18 cellular contexts compared by ENCODE assay signal in genomic region chr9:135946392-135946994, GRCh38. TPM values are rescaled to one million over a fixed set of nuclear protein-coding genes. Genes with fewer than 3 reads are reported as not detected.
DNase-seq lines count a peak whose midpoint lies in the region; ATAC-seq, FAIRE-seq and TF ChIP-seq lines count a peak whose summit lies in the region.
"Had no signal": no experiment of that assay in that cellular context is flagged by ENCODE, and none has a peak within 500 bp of the region (broad histone marks: within the 10 kb centered on the region; RNA-seq: fewer than 3 reads in every experiment).

No MANE protein-coding gene starts in this region.

- H3K14ac ChIP-seq in trophoblast cell (ENCODE audit: low read length): peak overlapping the region; percentile 50

- peaks cover 0 to 3% (median 0%) of the 10 kb centered on the region in 4 donors for H3K4me1 Mint-ChIP-seq in CD4-positive, alpha-beta memory T cell

- no peak overlapping the region for H2AFZ ChIP-seq in K562 (ENCODE audit: low read depth, low read length)
- H2AFZ ChIP-seq in trophoblast cell (ENCODE audit: insufficient read depth, low read length, poor library complexity): no peak overlapping the region

- H3K18ac ChIP-seq in trophoblast cell (ENCODE audit: low read length): peak overlapping the region; percentile 4

- 96% methylated on average over 14 of the region's 14 CpGs for whole genome bisulfite sequencing in K562 (ENCODE audit: insufficient coverage, low coverage, missing lambda C conversion rate)
- no CpG with 5 or more reads among the region's 14 CpGs for WGBS in trophoblast cell (ENCODE audit: extremely low coverage, insufficient coverage, insufficient read length)

- H3K79me2 ChIP-seq in K562 (ENCODE audit: control insufficient read depth, insufficient read depth, low read length) (peaks cover 100% of the 10 kb centered on the region), trophoblast cell (ENCODE audit: control insufficient read depth, insufficient read depth, low read length, poor library complexity) (no peaks in the 10 kb centered on the region)

- no peaks in the 10 kb centered on the region for H3K9me3 Mint-ChIP-seq in CD4-positive, alpha-beta memory T cell
- H3K9me3 Mint-ChIP-seq: CD8-positive, alpha-beta T cell; HFFc6 had no signal

- in situ Hi-C loops in K562 (cut with MboI): no loop called here

- POLR2A ChIA-PET in K562 (lab: Yijun Ruan, JAX): interaction anchor here (1.9 kb wide), 1 partner anchor 12 kb away, joined by 7 read pairs; no protein-coding TSS in a partner anchor
- POLR2A ChIA-PET in CD4-positive, alpha-beta memory T cell (lab: Charles Lee; ENCODE audit: partially characterized antibody): no interaction called here

- no peak for TF ChIP-seq RAD21 in K562 (CRISPR knock-in tag; conservative IDR thresholded peaks at IDR 0.05 in 1 of 2, IDR thresholded peaks at IDR 0.05 in 1 of 2)

- peaks cover 56 to 70% of the 10 kb centered on the region in 2 donors for H3K36me3 Mint-ChIP-seq in CD4-positive, alpha-beta memory T cell

- peak overlapping the region; percentile 44 for H4K8ac ChIP-seq in trophoblast cell (ENCODE audit: low read depth, low read length)

- peak overlapping the region; percentile 55 for H2AK5ac ChIP-seq in trophoblast cell (ENCODE audit: low read length)

- no peak overlapping the region for H3K23ac ChIP-seq in trophoblast cell (ENCODE audit: low read length)

- CTCF ChIA-PET in K562 (lab: Yijun Ruan, JAX; ENCODE audit: low intra/inter-chr PET ratio): no interaction called here
- CTCF ChIA-PET in CD4-positive, alpha-beta memory T cell (lab: Charles Lee; ENCODE audit: partially characterized antibody): interaction anchor here (0.6 kb wide), 1 partner anchor 125 kb away, joined by 3 read pairs; no protein-coding TSS in a partner anchor

- no peaks in the 10 kb centered on the region for H3K27me3 Mint-ChIP-seq in CD4-positive, alpha-beta memory T cell

- FAIRE-seq in K562 (lab: Jason Lieb, UNC): no peak
- FAIRE-seq: A204.1, GM19239 had no signal

- no TSS peak for BruUV-seq in K562 (replicated peaks; lab: Mats Ljungman, UMichigan)

- peak overlapping the region; percentile 37 for H2BK5ac ChIP-seq in trophoblast cell (ENCODE audit: low read depth, low read length, poor library complexity)

- no peaks in the 10 kb centered on the region for H3K9me1 ChIP-seq in K562 (ENCODE audit: control insufficient read depth, insufficient read depth, low read length)

- peaks cover 39% of the 10 kb centered on the region; the same call in 1 of the 2 replicates for H4K20me1 ChIP-seq in K562 (replicated peaks; ENCODE audit: control insufficient read depth, insufficient read depth, low read length)

- no peak overlapping the region for H3K4ac ChIP-seq in trophoblast cell (ENCODE audit: low read depth, low read length)

- H3K9ac ChIP-seq in K562 (ENCODE audit: insufficient read depth in 1 of 2, low read depth in 2 of 2, low read length in 2 of 2): peak overlapping the region in 1 of 2 experiments; percentile 31; a peak in 2 of 4 replicates
- H3K9ac ChIP-seq in trophoblast cell (ENCODE audit: low read length): no peak overlapping the region

- TF ChIP-seq POLR2A in K562 (conservative IDR thresholded peaks at IDR 0.05): no peak

- H2BK12ac ChIP-seq in trophoblast cell (ENCODE audit: low read length): peak overlapping the region; percentile 58

- DNase-seq in left ventricle myocardium superior (no peak), cardiac septum (ENCODE audit: low spot score) (no peak), K562 (ENCODE audit: extremely low read depth in 1 of 4, low spot score in 3 of 4) (peak in 1 of 4 experiments; percentile 11), trophoblast cell (no peak), upper lobe of right lung (no peak), GM20000 (ENCODE audit: low spot score) (no peak), mucosa of descending colon (no peak)
- no peak for DNase-seq in CD4-positive, alpha-beta memory T cell
- DNase-seq: BE2C; CD8-positive, alpha-beta T cell; COR-L47; DND-41; GF-D8; HCEC 1CT; HFFc6 had no signal

- H3K9me3 ChIP-seq in K562 (replicated peaks; ENCODE audit: control insufficient read depth, insufficient read depth, low read depth, low read length): no peaks in the 10 kb centered on the region
- peaks cover 3% of the 10 kb centered on the region for H3K9me3 ChIP-seq in trophoblast cell (ENCODE audit: insufficient read depth, low read depth, low read length)
- no peaks in the 10 kb centered on the region for H3K9me3 ChIP-seq in upper lobe of right lung
- no peaks in the 10 kb centered on the region for H3K9me3 ChIP-seq in CD4-positive, alpha-beta memory T cell (ENCODE audit: control insufficient read depth in 1 of 2, low read length in 2 of 2)
- H3K9me3 ChIP-seq in mucosa of descending colon: no peaks in the 10 kb centered on the region
- H3K9me3 ChIP-seq: BE2C had no signal

- H3K27ac ChIP-seq in K562 (ENCODE audit: extremely low read depth, low read depth, low read length): no peak overlapping the region; the same call in 2 of the 3 replicates
- peak overlapping the region; percentile 73 for H3K27ac ChIP-seq in trophoblast cell (ENCODE audit: low read depth, low read length)
- H3K27ac ChIP-seq in upper lobe of right lung: no peak overlapping the region
- no peak overlapping the region for H3K27ac ChIP-seq in CD4-positive, alpha-beta memory T cell (ENCODE audit: low read depth, low read length)
- H3K27ac ChIP-seq: C4-2B had no signal

- H3K4me3 ChIP-seq in K562 (no peak overlapping the region), trophoblast cell (ENCODE audit: low read depth, low read length) (no peak overlapping the region), upper lobe of right lung (no peak overlapping the region), mucosa of descending colon (no peak overlapping the region)
- H3K4me3 ChIP-seq in CD4-positive, alpha-beta memory T cell (ENCODE audit: low read length in 2 of 2): no peak overlapping the region

- no peak for TF ChIP-seq CTCF in K562 (IDR thresholded peaks at IDR 0.05 in 2 of 3, conservative IDR thresholded peaks at IDR 0.05 in 1 of 3; ENCODE audit: insufficient read depth in 2 of 3, low read depth in 1 of 3, low read length in 3 of 3)
- no peak for TF ChIP-seq CTCF in upper lobe of right lung (IDR thresholded peaks at IDR 0.05)
- no peak for TF ChIP-seq CTCF in GM20000 (IDR thresholded peaks at IDR 0.05; ENCODE audit: extremely low read depth, missing control alignments)
- no peak for TF ChIP-seq CTCF in mucosa of descending colon (IDR thresholded peaks at IDR 0.05)

- H3K79me1 ChIP-seq in trophoblast cell (ENCODE audit: low read length): peaks cover 18% of the 10 kb centered on the region

- H3K27ac Mint-ChIP-seq in CD4-positive, alpha-beta memory T cell: no peak overlapping the region
- H3K27ac Mint-ChIP-seq: CD8-positive, alpha-beta T cell; HFFc6 had no signal

- no peak overlapping the region for H4K12ac ChIP-seq in trophoblast cell (ENCODE audit: low read depth, low read length)

- ATAC-seq in left ventricle myocardium superior (peak; percentile 29), K562 (no peak), upper lobe of right lung (peak; percentile 14), mucosa of descending colon (no peak)
- ATAC-seq: CD8-positive, alpha-beta T cell had no signal

- H3K36me3 ChIP-seq in K562 (ENCODE audit: control insufficient read depth, insufficient read depth, low read length): peaks cover 99% of the 10 kb centered on the region
- peaks cover 38 to 41% of the 10 kb centered on the region in 2 experiments for H3K36me3 ChIP-seq in trophoblast cell (ENCODE audit: control insufficient read depth in 1 of 2, insufficient read depth in 2 of 2, low read length in 2 of 2)
- H3K36me3 ChIP-seq in upper lobe of right lung: peaks cover 78% of the 10 kb centered on the region
- peaks cover 34% of the 10 kb centered on the region for H3K36me3 ChIP-seq in CD4-positive, alpha-beta memory T cell (ENCODE audit: insufficient read depth, low read length)
- peaks cover 27% of the 10 kb centered on the region for H3K36me3 ChIP-seq in mucosa of descending colon (ENCODE audit: low read depth)

- no peak for TF ChIP-seq EP300 in K562 (IDR thresholded peaks at IDR 0.05; ENCODE audit: low read length)

- no peak overlapping the region for H3K4me3 Mint-ChIP-seq in CD4-positive, alpha-beta memory T cell
- H3K4me3 Mint-ChIP-seq: CD8-positive, alpha-beta T cell; HFFc6 had no signal

- peak overlapping the region; percentile 74 for H4K91ac ChIP-seq in trophoblast cell (ENCODE audit: low read depth, low read length)

- no peaks in the 10 kb centered on the region for H3K27me3 ChIP-seq in K562 (ENCODE audit: control insufficient read depth in 2 of 2, insufficient read depth in 2 of 2, low read length in 2 of 2)
- H3K27me3 ChIP-seq in trophoblast cell (ENCODE audit: insufficient read depth, low read length): no peaks in the 10 kb centered on the region
- H3K27me3 ChIP-seq in upper lobe of right lung: no peaks in the 10 kb centered on the region
- no peaks in the 10 kb centered on the region for H3K27me3 ChIP-seq in CD4-positive, alpha-beta memory T cell (ENCODE audit: insufficient read depth, low read length)
- H3K27me3 ChIP-seq: BE2C had no signal

- no peak overlapping the region for H3K4me2 ChIP-seq in K562 (ENCODE audit: insufficient read depth, low read length)
- H3K4me2 ChIP-seq in trophoblast cell (ENCODE audit: low read length): no peak overlapping the region

- peaks cover 32 to 62% of the 10 kb centered on the region in 2 experiments for H3K4me1 ChIP-seq in K562 (replicated peaks in 1 of 2; ENCODE audit: control insufficient read depth in 2 of 2, insufficient read depth in 2 of 2, low read length in 2 of 2)
- H3K4me1 ChIP-seq in trophoblast cell (ENCODE audit: control insufficient read depth in 1 of 2, insufficient read depth in 2 of 2, low read length in 2 of 2): peaks cover 32 to 36% of the 10 kb centered on the region in 2 experiments
- H3K4me1 ChIP-seq in upper lobe of right lung: no peaks in the 10 kb centered on the region
- no peaks in the 10 kb centered on the region for H3K4me1 ChIP-seq in CD4-positive, alpha-beta memory T cell (ENCODE audit: insufficient read depth, low read length)
- H3K4me1 ChIP-seq in mucosa of descending colon (ENCODE audit: low read depth): no peaks in the 10 kb centered on the region
- H3K4me1 ChIP-seq: BE2C had no signal

- peak overlapping the region; percentile 47 for H2BK120ac ChIP-seq in trophoblast cell (ENCODE audit: insufficient read depth, low read length, poor library complexity)

- intact Hi-C loops in left ventricle myocardium superior (cut with micrococcal nuclease) (no loop called here), cardiac septum (cut with DNase I) (no loop called here), K562 (cut with micrococcal nuclease) (no loop called here), upper lobe of right lung (cut with DNase I) (no loop called here), mucosa of descending colon (cut with DNase I, micrococcal nuclease) (no loop called here)
- intact Hi-C loops in CD4-positive, alpha-beta memory T cell (cut with micrococcal nuclease): no loop called here

RNA-seq across cellular contexts. Expression of gene UBAC1, which starts 14.7 kb away (rescaled TPM):
- total RNA-seq in left ventricle myocardium superior (116 TPM), cardiac septum (90.3 TPM), K562 (2014; rRNA removed) (399 and 504 TPM in 2 replicates), K562 (2014; rRNA removed; fragmentation: Illumina TruSeq; extraction: Trizol) (138 and 145 TPM in 2 replicates), K562 (2015; rRNA removed; fragmentation: Illumina TruSeq; extraction: Trizol) (166 and 171 TPM in 2 replicates), K562 (2021) (294 and 309 TPM in 2 replicates), upper lobe of right lung (30.1 TPM), mucosa of descending colon (10 to 100 TPM; 55.5 to 70.4 (median 64.0) TPM)
- 536 and 854 TPM in 2 replicates for total RNA-seq in K562 (2011; cell fraction: chromatin; rRNA removed; ENCODE audit: low replicate concordance)
- 552 and 553 TPM in 2 replicates for total RNA-seq in K562 (2011; cell fraction: nucleolus; rRNA removed)
- total RNA-seq in K562 (2011; cell fraction: nucleoplasm; rRNA removed): 447 and 492 TPM in 2 replicates
- polyA plus RNA-seq in K562 (2011; rRNA removed) (385 and 395 TPM in 2 replicates), K562 (2014; fragmentation: Illumina TruSeq; extraction: Trizol) (219 and 228 TPM in 2 replicates), K562 (2014; fragmentation: Nextera tagmentation; extraction: Ambion mirVana) (100 to 1,000 TPM in 1 of 2 experiments, 10 to 100 TPM in 1; 94.0 to 117 TPM), K562 (2014; rRNA removed) (381 and 405 TPM in 2 replicates)
- 447 and 505 TPM in 2 replicates for polyA plus RNA-seq in K562 (2011; cell fraction: cytosol; rRNA removed)
- 838 and 845 TPM in 2 replicates for polyA plus RNA-seq in K562 (2011; cell fraction: nucleus; rRNA removed)
- 178 and 239 TPM in 2 replicates for polyA plus RNA-seq in K562 (2012)
- polyA minus RNA-seq in K562 (2011; rRNA and poly(A)+ RNA removed): 128 and 165 TPM in 2 replicates
- polyA minus RNA-seq in K562 (2011; cell fraction: cytosol; rRNA and poly(A)+ RNA removed): 110 and 129 TPM in 2 replicates
- 120 and 171 TPM in 2 replicates for polyA minus RNA-seq in K562 (2011; cell fraction: nucleus; rRNA and poly(A)+ RNA removed)
- polyA plus RNA-seq in trophoblast cell (2013): 40.1 and 42.3 TPM in 2 replicates
- total RNA-seq in CD4-positive, alpha-beta memory T cell: 10 to 100 TPM; 28.4 to 32.8 TPM
- 10 to 100 TPM; 23.0 to 27.7 TPM for polyA plus RNA-seq in CD4-positive, alpha-beta memory T cell

RNA-seq across cellular contexts. Expression of gene CAMSAP1, which starts 39.1 kb away (rescaled TPM):
- total RNA-seq in left ventricle myocardium superior (20.4 TPM), cardiac septum (25.5 TPM), K562 (2014; rRNA removed) (18.1 and 23.4 TPM in 2 replicates), K562 (2014; rRNA removed; fragmentation: Illumina TruSeq; extraction: Trizol) (14.3 TPM in 2 replicates), K562 (2015; rRNA removed; fragmentation: Illumina TruSeq; extraction: Trizol) (13.9 and 15.7 TPM in 2 replicates), K562 (2021) (28.8 and 32.8 TPM in 2 replicates), upper lobe of right lung (26.5 TPM), mucosa of descending colon (10 to 100 TPM; 11.5 to 37.8 (median 14.3) TPM)
- total RNA-seq in K562 (2011; cell fraction: chromatin; rRNA removed; ENCODE audit: low replicate concordance): 40.9 and 68.9 TPM in 2 replicates
- 21.5 and 22.4 TPM in 2 replicates for total RNA-seq in K562 (2011; cell fraction: nucleolus; rRNA removed)
- total RNA-seq in K562 (2011; cell fraction: nucleoplasm; rRNA removed): 36.1 and 42.5 TPM in 2 replicates
- polyA plus RNA-seq in K562 (2011; rRNA removed) (6.3 and 6.9 TPM in 2 replicates), K562 (2014; fragmentation: Illumina TruSeq; extraction: Trizol) (14.9 and 19.7 TPM in 2 replicates), K562 (2014; fragmentation: Nextera tagmentation; extraction: Ambion mirVana) (1 to 10 TPM; 1.5 to 1.6 TPM), K562 (2014; rRNA removed) (10.0 and 11.3 TPM in 2 replicates)
- 6.3 and 8.3 TPM in 2 replicates for polyA plus RNA-seq in K562 (2011; cell fraction: cytosol; rRNA removed)
- 15.6 and 19.6 TPM in 2 replicates for polyA plus RNA-seq in K562 (2011; cell fraction: nucleus; rRNA removed)
- polyA plus RNA-seq in K562 (2012): 10.6 and 11.9 TPM in 2 replicates
- 14.1 and 20.0 TPM in 2 replicates for polyA minus RNA-seq in K562 (2011; rRNA and poly(A)+ RNA removed)
- polyA minus RNA-seq in K562 (2011; cell fraction: cytosol; rRNA and poly(A)+ RNA removed): 42.2 and 76.3 TPM in 2 replicates
- 11.4 and 23.5 TPM in 2 replicates for polyA minus RNA-seq in K562 (2011; cell fraction: nucleus; rRNA and poly(A)+ RNA removed)
- 19.7 and 20.9 TPM in 2 replicates for polyA plus RNA-seq in trophoblast cell (2013)
- total RNA-seq in CD4-positive, alpha-beta memory T cell: 10 to 100 TPM; 40.6 to 51.7 TPM
- 1 to 10 TPM in 1 of 2 donors, under 1 TPM in 1; 0.76 to 4.4 TPM for polyA plus RNA-seq in CD4-positive, alpha-beta memory T cell

Comparison
In these comparisons a context has a peak if more than half of its experiments do, and no peak if none do; other contexts are left out.
1. ATAC-seq: peak in left ventricle myocardium superior (single experiment) and upper lobe of right lung (single experiment); none in K562 (single experiment) and mucosa of descending colon (single experiment).